Comparison of ENCODE assay signal across 17 cellular contexts in genomic region chr12:45223868-45224267, GRCh38. TPM values are rescaled to one million over a fixed set of nuclear protein-coding genes. Genes with fewer than 3 reads are reported as not detected.
DNase-seq lines count a peak whose midpoint lies in the region; ATAC-seq lines count a peak whose summit lies in the region.
"Had no signal": no experiment of that assay in that cellular context is flagged by ENCODE, and none has a peak within 500 bp of the region (broad histone marks: within the 10 kb centered on the region; RNA-seq: fewer than 3 reads in every experiment).

No MANE protein-coding gene starts in this region.

- no peak overlapping the region for H3K27ac ChIP-seq in CD4-positive, CD25-positive, alpha-beta regulatory T cell (ENCODE audit: insufficient read depth, low read length, poor library complexity, severe bottlenecking)
- peak overlapping the region; percentile 69 for H3K27ac ChIP-seq in rectal smooth muscle tissue (ENCODE audit: low read depth, low read length)
- H3K27ac ChIP-seq: BLaER1 treated with 17β-estradiol and CSF1 and Interleukin-3, amounts not matched to agents 10 nM and 100 nM; right atrium auricular region; SK-N-MC had no signal

- H3K36me3 ChIP-seq in CD4-positive, CD25-positive, alpha-beta regulatory T cell (ENCODE audit: control insufficient read depth, insufficient read depth, low read length): peaks cover 5% of the 10 kb centered on the region
- H3K36me3 ChIP-seq in rectal smooth muscle tissue (ENCODE audit: control insufficient read depth, insufficient read depth, low read length): no peaks in the 10 kb centered on the region
- H3K36me3 ChIP-seq: right atrium auricular region had no signal

- ATAC-seq in CD4-positive, CD25-positive, alpha-beta regulatory T cell (ENCODE audit: low read depth in 2 of 2): no peak
- peak; percentile 48 for ATAC-seq in HG02610 (IDR thresholded peaks at IDR 0.05; ENCODE audit: unreplicated experiment)
- peak; percentile 90 for ATAC-seq in activated T-helper 17 cell treated with anti-CD3 and anti-CD28 coated beads, Interleukin-2, amount 50 U/mL, for 72 hours (replicated peaks)
- ATAC-seq in activated CD4-positive, CD25-positive, alpha-beta regulatory T cell treated with anti-CD3 and anti-CD28 coated beads, Interleukin-2, amount 50 U/mL, for 24 hours: no peak
- ATAC-seq: naive thymus-derived CD8-positive, alpha-beta T cell had no signal

- peaks cover 12% of the 10 kb centered on the region for H3K36me3 Mint-ChIP-seq in CD4-positive, CD25-positive, alpha-beta regulatory T cell
- peaks cover 10% of the 10 kb centered on the region for H3K36me3 Mint-ChIP-seq in activated T-helper 17 cell treated with anti-CD3 and anti-CD28 coated beads, Interleukin-2, amount 50 U/mL, for 72 hours (ENCODE audit: low read depth)

- H3K4me1 Mint-ChIP-seq in CD4-positive, CD25-positive, alpha-beta regulatory T cell: peaks cover 32 to 59% (median 45%) of the 10 kb centered on the region in 4 donors
- peaks cover 50% of the 10 kb centered on the region for H3K4me1 Mint-ChIP-seq in activated T-helper 17 cell treated with anti-CD3 and anti-CD28 coated beads, Interleukin-2, amount 50 U/mL, for 72 hours

- no peak overlapping the region for H3K9ac ChIP-seq in rectal smooth muscle tissue (ENCODE audit: low read length)
- H3K9ac ChIP-seq: BLaER1 treated with 17β-estradiol and CSF1 and Interleukin-3, amounts not matched to agents 10 nM and 100 nM had no signal

- H3K4me1 ChIP-seq in CD4-positive, CD25-positive, alpha-beta regulatory T cell (ENCODE audit: control insufficient read depth, insufficient read depth, low read length, poor library complexity, severe bottlenecking): peaks cover 11% of the 10 kb centered on the region
- peaks cover 23% of the 10 kb centered on the region for H3K4me1 ChIP-seq in rectal smooth muscle tissue (ENCODE audit: control insufficient read depth, insufficient read depth, low read length)

- no peak for DNase-seq in CD4-positive, CD25-positive, alpha-beta regulatory T cell
- no peak for DNase-seq in SKM-1 treated with dmso at 0.1 percent for 144 hours (lab: John Stamatoyannopoulos, UW; ENCODE audit: unreplicated experiment)
- no peak for DNase-seq in SK-N-DZ (ENCODE audit: low spot score)
- DNase-seq in HK-2 (ENCODE audit: unreplicated experiment): no peak
- DNase-seq: activated CD4-positive, alpha-beta memory T cell treated with anti-CD3 and anti-CD28 coated beads for 36 hours; activated gamma-delta T cell treated with Interleukin-2 at 50 U/mL for 16 hours; amygdala; naive thymus-derived CD8-positive, alpha-beta T cell; NCI-H1436; NCI-H524 treated with DMSO at 0.1 percent for 48 hours had no signal

- H3K27me3 ChIP-seq in CD4-positive, CD25-positive, alpha-beta regulatory T cell (ENCODE audit: control insufficient read depth, insufficient read depth, low read length): no peaks in the 10 kb centered on the region
- no peaks in the 10 kb centered on the region for H3K27me3 ChIP-seq in rectal smooth muscle tissue (ENCODE audit: control insufficient read depth, insufficient read depth, low read length)
- H3K27me3 ChIP-seq: BLaER1 treated with 17β-estradiol and CSF1 and Interleukin-3, amounts not matched to agents 10 nM and 100 nM; right atrium auricular region had no signal

- H3K4me3 Mint-ChIP-seq in CD4-positive, CD25-positive, alpha-beta regulatory T cell: peak overlapping the region in 1 of 4 donors; percentile 27
- H3K4me3 Mint-ChIP-seq in activated T-helper 17 cell treated with anti-CD3 and anti-CD28 coated beads, Interleukin-2, amount 50 U/mL, for 72 hours: peak overlapping the region; percentile 25
- H3K4me3 Mint-ChIP-seq: activated CD4-positive, alpha-beta memory T cell treated with anti-CD3 and anti-CD28 coated beads for 36 hours; naive thymus-derived CD8-positive, alpha-beta T cell had no signal

- H3K4me3 ChIP-seq in CD4-positive, CD25-positive, alpha-beta regulatory T cell (ENCODE audit: low read depth, low read length): no peak overlapping the region
- no peak overlapping the region for H3K4me3 ChIP-seq in rectal smooth muscle tissue (ENCODE audit: low read length)
- H3K4me3 ChIP-seq: BLaER1 treated with 17β-estradiol and CSF1 and Interleukin-3, amounts not matched to agents 10 nM and 100 nM; right atrium auricular region; SK-N-MC had no signal

- H3K27ac Mint-ChIP-seq in CD4-positive, CD25-positive, alpha-beta regulatory T cell: peak overlapping the region in 2 of 3 donors; percentile 15 to 27
- H3K27ac Mint-ChIP-seq in activated T-helper 17 cell treated with anti-CD3 and anti-CD28 coated beads, Interleukin-2, amount 50 U/mL, for 72 hours: peak overlapping the region; percentile 9
- H3K27ac Mint-ChIP-seq: activated CD4-positive, alpha-beta memory T cell treated with anti-CD3 and anti-CD28 coated beads for 36 hours; naive thymus-derived CD8-positive, alpha-beta T cell had no signal

- no peaks in the 10 kb centered on the region for H3K9me3 Mint-ChIP-seq in CD4-positive, CD25-positive, alpha-beta regulatory T cell
- H3K9me3 Mint-ChIP-seq in activated T-helper 17 cell treated with anti-CD3 and anti-CD28 coated beads, Interleukin-2, amount 50 U/mL, for 72 hours: no peaks in the 10 kb centered on the region
- H3K9me3 Mint-ChIP-seq: activated CD4-positive, alpha-beta memory T cell treated with anti-CD3 and anti-CD28 coated beads for 36 hours; naive thymus-derived CD8-positive, alpha-beta T cell had no signal

- H3K27me3 Mint-ChIP-seq in CD4-positive, CD25-positive, alpha-beta regulatory T cell: no peaks in the 10 kb centered on the region
- H3K27me3 Mint-ChIP-seq in activated T-helper 17 cell treated with anti-CD3 and anti-CD28 coated beads, Interleukin-2, amount 50 U/mL, for 72 hours: no peaks in the 10 kb centered on the region
- H3K27me3 Mint-ChIP-seq: activated CD4-positive, alpha-beta memory T cell treated with anti-CD3 and anti-CD28 coated beads for 36 hours; naive thymus-derived CD8-positive, alpha-beta T cell had no signal

- H3K9me3 ChIP-seq in CD4-positive, CD25-positive, alpha-beta regulatory T cell (ENCODE audit: control insufficient read depth in 2 of 2, low read length in 2 of 2): no peaks in the 10 kb centered on the region
- H3K9me3 ChIP-seq: right atrium auricular region had no signal

RNA-seq across cellular contexts. Expression of gene ANO6, which starts 8.0 kb away (rescaled TPM):
- total RNA-seq in CD4-positive, CD25-positive, alpha-beta regulatory T cell: 30.1 TPM
- 10 to 100 TPM; 19.9 to 24.8 (median 22.4) TPM for polyA plus RNA-seq in CD4-positive, CD25-positive, alpha-beta regulatory T cell
- total RNA-seq in activated T-helper 17 cell treated with anti-CD3 and anti-CD28 coated beads, Interleukin-2, amount 50 U/mL, for 72 hours: 10 to 100 TPM; 26.8 to 45.1 TPM
- 68.9 and 75.0 TPM in 2 replicates for polyA plus RNA-seq in SK-N-DZ (2014; cell fraction: cytosol; rRNA removed)
- polyA plus RNA-seq in SK-N-DZ (2014; cell fraction: nucleus; rRNA removed): 39.3 and 39.6 TPM in 2 replicates

Comparison
In these comparisons a context has a peak if more than half of its experiments do, and no peak if none do; other contexts are left out.
1. ATAC-seq: peak in HG02610 (single experiment) and activated T-helper 17 cell treated with anti-CD3 and anti-CD28 coated beads, Interleukin-2, amount 50 U/mL, for 72 hours (single experiment); none in CD4-positive, CD25-positive, alpha-beta regulatory T cell (0 of 2) and activated CD4-positive, CD25-positive, alpha-beta regulatory T cell treated with anti-CD3 and anti-CD28 coated beads, Interleukin-2, amount 50 U/mL, for 24 hours (0 of 2).